ENCODE assay signal across 1 cellular context in the genomic region with DNA sequence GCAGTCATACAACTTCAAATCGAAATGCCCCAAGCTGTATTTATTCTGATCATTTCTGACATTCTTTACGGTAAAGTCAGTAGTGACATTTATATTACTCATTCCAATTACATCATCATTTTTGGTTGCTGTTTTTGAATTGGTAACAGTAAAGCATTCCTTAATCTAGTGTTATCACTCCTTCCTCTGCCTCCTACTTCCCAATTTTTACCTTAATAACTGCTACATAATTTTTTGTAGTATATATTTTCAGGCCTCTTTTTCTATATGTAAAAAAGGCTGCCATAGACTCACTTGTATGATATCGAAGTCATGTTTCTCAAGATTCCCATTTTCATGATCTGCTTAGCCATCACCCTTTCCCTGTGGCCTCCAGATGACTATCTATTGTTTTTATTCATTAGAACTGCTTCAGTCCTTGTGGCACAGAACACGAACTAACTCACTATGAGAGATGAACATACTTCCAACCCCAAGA.
TF ChIP-seq lines count a peak whose summit lies in the region.

No MANE protein-coding gene starts in this region.

TF ChIP-seq in HEK293, 187 proteins besides CTCF, POLR2A, EP300 and RAD21 (continued from another document):
- no peak for TF ChIP-seq ZNF26 (tag by site-specific recombination; IDR thresholded peaks at IDR 0.05)
- TF ChIP-seq ZBTB17 (tag by site-specific recombination; IDR thresholded peaks at IDR 0.05): no peak
- TF ChIP-seq ZNF623 (tag by site-specific recombination; IDR thresholded peaks at IDR 0.05): no peak
- TF ChIP-seq ZNF341 (tag by site-specific recombination; IDR thresholded peaks at IDR 0.05; ENCODE audit: low read depth): no peak
